Comparison of ENCODE assay signal across 20 cellular contexts in the genomic region with DNA sequence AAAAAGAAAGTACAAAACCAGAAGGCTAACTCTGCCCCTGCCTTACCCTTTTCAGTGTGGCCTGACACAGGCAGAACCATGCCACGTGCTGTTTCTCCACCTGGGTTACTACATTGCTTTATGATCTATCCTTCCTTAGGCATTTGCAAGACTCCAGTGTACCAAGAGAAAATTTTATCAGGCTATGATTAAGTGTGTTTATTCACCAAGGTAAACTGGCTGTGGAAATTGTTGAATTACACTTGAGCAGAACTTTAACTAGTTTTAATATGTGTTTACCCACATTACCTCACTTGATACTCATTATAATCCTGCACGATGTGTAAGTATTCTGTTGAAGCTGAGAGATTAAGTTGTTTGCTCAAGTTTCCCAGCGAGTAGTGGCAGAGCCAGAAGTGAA.
"Had no signal": no experiment of that assay in that cellular context is flagged by ENCODE, and none has a peak within 500 bp of the region (broad histone marks: within the 10 kb centered on the region; RNA-seq: fewer than 3 reads in every experiment).

No MANE protein-coding gene starts in this region.

- H3K27ac Mint-ChIP-seq: activated naive CD8-positive, alpha-beta T cell; naive thymus-derived CD4-positive, alpha-beta T cell; T-cell; T-helper 2 cell treated with Interferon-gamma antibody and Interleukin-4, amounts not matched to agents 5 μg/mL and 100 μg/mL, for 36 hours had no signal

- ATAC-seq: heart right ventricle; naive thymus-derived CD4-positive, alpha-beta T cell; T-cell had no signal

- H3K4me3 Mint-ChIP-seq: activated naive CD8-positive, alpha-beta T cell; naive thymus-derived CD4-positive, alpha-beta T cell; neural crest cell; T-cell; T-helper 2 cell treated with Interferon-gamma antibody and Interleukin-4, amounts not matched to agents 5 μg/mL and 100 μg/mL, for 36 hours had no signal

- H3K9me3 ChIP-seq: adrenal gland, heart right ventricle, left ventricle myocardium inferior, spleen had no signal

- H3K27me3 ChIP-seq: heart right ventricle, spleen had no signal

- H3K36me3 Mint-ChIP-seq: activated naive CD8-positive, alpha-beta T cell; naive thymus-derived CD4-positive, alpha-beta T cell; T-cell had no signal

- H3K4me1 ChIP-seq: adrenal gland, heart right ventricle, left ventricle myocardium inferior, spleen had no signal

- H3K27me3 Mint-ChIP-seq: activated naive CD8-positive, alpha-beta T cell; naive thymus-derived CD4-positive, alpha-beta T cell; T-cell had no signal

- H3K4me1 Mint-ChIP-seq: naive thymus-derived CD4-positive, alpha-beta T cell; neural crest cell; T-cell had no signal

- H3K4me3 ChIP-seq: adrenal gland, coronary artery, heart right ventricle, left ventricle myocardium inferior, spleen had no signal

- H3K27ac ChIP-seq: adrenal gland, coronary artery, heart right ventricle, left ventricle myocardium inferior, spleen, WERI-Rb-1 had no signal

- DNase-seq: activated CD4-positive, alpha-beta T cell treated with anti-CD3 and anti-CD28 coated beads for 1 hour; activated CD4-positive, alpha-beta T cell treated with anti-CD3 and anti-CD28 coated beads, Interleukin-2, amount 50 U/mL, for 1 hour; activated T-cell treated with anti-CD3 and anti-CD28 coated beads, Interleukin-2, amount 50 U/mL, for 1 hour; adrenal gland; cerebellar nuclear complex; heart right ventricle; left ventricle myocardium inferior; naive thymus-derived CD4-positive, alpha-beta T cell; occipital lobe; posterior cingulate gyrus; retina; spleen; stimulated activated CD4-positive, alpha-beta T cell treated with anti-CD3 and anti-CD28 coated beads, Interleukin-4, amount 100 ng/mL, for 1 hour; stimulated activated naive CD4-positive, alpha-beta T cell treated with Interleukin-2 at 50 U/mL for 16 hours; T-cell; WERI-Rb-1 had no signal

- H3K36me3 ChIP-seq: adrenal gland, heart right ventricle, left ventricle myocardium inferior, spleen, WERI-Rb-1 had no signal
